22 cellular contexts compared by ENCODE assay signal in the genomic region with DNA sequence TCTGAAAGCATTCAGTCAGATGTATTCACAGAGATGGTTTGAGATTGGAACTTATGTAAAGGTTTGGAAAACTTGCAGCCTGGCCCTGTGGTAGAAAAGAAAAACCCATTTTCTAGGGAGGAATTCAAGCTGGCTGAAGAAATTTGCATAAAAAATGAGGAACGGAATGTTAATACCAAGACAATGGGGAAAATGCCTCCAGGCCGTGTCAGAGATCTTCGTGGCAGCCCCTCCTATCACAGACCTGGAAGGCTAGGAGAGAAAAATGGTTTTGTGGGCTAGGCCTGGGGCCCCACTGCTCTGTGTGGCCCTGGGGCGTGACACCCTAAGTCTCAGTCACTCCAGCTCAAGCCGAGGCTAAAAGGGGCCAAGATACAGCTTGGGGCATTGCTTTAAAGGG. TPM values are rescaled to one million over a fixed set of nuclear protein-coding genes. Genes with fewer than 3 reads are reported as not detected.
A peak's percentile ranks its signal among the peaks of the same experiment; 100 is the strongest.
DNase-seq lines count a peak whose midpoint lies in the region; ATAC-seq and TF ChIP-seq lines count a peak whose summit lies in the region.
"Had no signal": no experiment of that assay in that cellular context is flagged by ENCODE, and none has a peak within 500 bp of the region (broad histone marks: within the 10 kb centered on the region; RNA-seq: fewer than 3 reads in every experiment).

No MANE protein-coding gene starts in this region.

- H3K9me3 Mint-ChIP-seq in WTC11 (peaks cover 24% of the 10 kb centered on the region), HFFc6 (no peaks in the 10 kb centered on the region)

- H3K27ac Mint-ChIP-seq in WTC11 (no peak overlapping the region; the same call in 1 of the 2 replicates), HFFc6 (no peak overlapping the region)

- no peaks in the 10 kb centered on the region for H3K27me3 ChIP-seq in HAP-1 (ENCODE audit: low read depth)
- no peaks in the 10 kb centered on the region for H3K27me3 ChIP-seq in iPS DF 6.9 (ENCODE audit: control insufficient read depth, insufficient read depth, low read length)
- H3K27me3 ChIP-seq in H7 (ENCODE audit: control insufficient read depth, insufficient read depth, low read length) = no peaks in the 10 kb centered on the region

- H3K36me3 Mint-ChIP-seq in WTC11 (peaks cover 21% of the 10 kb centered on the region), HFFc6 (ENCODE audit: low read depth) (peaks cover 20% of the 10 kb centered on the region)

- H3K4me1 ChIP-seq in HAP-1 (peaks cover 11% of the 10 kb centered on the region), iPS DF 6.9 (ENCODE audit: control insufficient read depth, insufficient read depth, low read length) (no peaks in the 10 kb centered on the region)

- H3K36me3 ChIP-seq in HAP-1 (replicated peaks) (no peaks in the 10 kb centered on the region), iPS DF 6.9 (ENCODE audit: control insufficient read depth, insufficient read depth, low read length) (no peaks in the 10 kb centered on the region), H7 (replicated peaks; ENCODE audit: control insufficient read depth, insufficient read depth, low read length) (no peaks in the 10 kb centered on the region)

- in situ Hi-C loops in HAP-1 (cut with MboI; ENCODE audit: low sequenced_read_pairs) = loop anchor here (25.0 kb wide), 1 partner anchor 729 kb away; no protein-coding TSS in a partner anchor

- CTCF ChIA-PET in WTC11 (lab: Charles Lee) = no interaction called here

- WGBS in iPS DF 6.9 (ENCODE audit: insufficient coverage, insufficient read length) = no CpG with 5 or more reads among the region's 5 CpGs

- H3K4me1 Mint-ChIP-seq in WTC11 (peaks cover 12% of the 10 kb centered on the region), HFFc6 (ENCODE audit: low read depth) (peaks cover 5% of the 10 kb centered on the region; the same call in 1 of the 2 replicates)

- peak; percentile 75 for ATAC-seq in WTC11
- ATAC-seq: GM12878, Panc1 had no signal

- H3K9me3 ChIP-seq in HAP-1 (peaks cover 9% of the 10 kb centered on the region; the same call in 1 of the 2 replicates), iPS DF 6.9 (ENCODE audit: control insufficient read depth, insufficient read depth, low read length) (no peaks in the 10 kb centered on the region)

- POLR2A ChIA-PET in WTC11 (lab: Charles Lee) = no interaction called here

- TF ChIP-seq CTCF in WTC11 (IDR thresholded peaks at IDR 0.05) (no peak), HFFc6 (IDR thresholded peaks at IDR 0.05) (no peak)

- H3K4me3 Mint-ChIP-seq in WTC11 = no peak overlapping the region
- H3K4me3 Mint-ChIP-seq in HFFc6 = no peak overlapping the region
- H3K4me3 Mint-ChIP-seq: CD4-positive, alpha-beta memory T cell had no signal

- H3K27me3 Mint-ChIP-seq in WTC11 (ENCODE audit: low read depth) = no peaks in the 10 kb centered on the region
- no peaks in the 10 kb centered on the region for H3K27me3 Mint-ChIP-seq in HFFc6 (ENCODE audit: insufficient read depth)
- H3K27me3 Mint-ChIP-seq: CD4-positive, alpha-beta memory T cell had no signal

- H3K4me3 ChIP-seq in HAP-1 (no peak overlapping the region), iPS DF 6.9 (ENCODE audit: low read length) (no peak overlapping the region), H7 (ENCODE audit: insufficient read depth, low read depth, low read length) (no peak overlapping the region)
- H3K4me3 ChIP-seq: GM12878 had no signal

- DNase-seq in HAP-1 (ENCODE audit: low spot score in 2 of 2) (peak; percentile 53 to 69), WTC11 (ENCODE audit: low spot score) (no peak), iPS DF 6.9 (ENCODE audit: low read depth, low spot score) (peak; percentile 13), HFFc6 (no peak), OCI-M1 (lab: John Stamatoyannopoulos, UW) (no peak), H7 (no peak)
- DNase-seq in effector CD8-positive, alpha-beta T cell (lab: John Stamatoyannopoulos, UW) = no peak
- DNase-seq: C1 segment of cervical spinal cord; CD4-positive, alpha-beta memory T cell; COR-L47; DMS53; GDM1; NCI-H1092; NCI-H1417 treated with DMSO at 0.1 percent for 48 hours; NCI-H1694 treated with DMSO at 0.1 percent for 48 hours; NCI-H2081; NCI-H2227 treated with DMSO at 0.1 percent for 48 hours; NCI-H526 treated with DMSO at 0.1 percent for 48 hours; SHP77 had no signal

- H3K27ac ChIP-seq in iPS DF 6.9 (ENCODE audit: low read length) = no peak overlapping the region
- H3K27ac ChIP-seq: RWPE1 had no signal

TF ChIP-seq in WTC11, 78 proteins besides CTCF, POLR2A, EP300 and RAD21:
- TF ChIP-seq SMAD4 (CRISPR knock-in tag; IDR thresholded peaks at IDR 0.05) (no peak), ZNF232 (CRISPR knock-in tag; IDR thresholded peaks at IDR 0.05) (no peak), MYBL2 (CRISPR knock-in tag; IDR thresholded peaks at IDR 0.05) (no peak), NR1H2 (CRISPR knock-in tag; IDR thresholded peaks at IDR 0.05) (no peak), ZNF121 (CRISPR knock-in tag; IDR thresholded peaks at IDR 0.05) (no peak), TEAD4 (CRISPR knock-in tag; IDR thresholded peaks at IDR 0.05) (no peak), ZNF263 (CRISPR knock-in tag; IDR thresholded peaks at IDR 0.05; ENCODE audit: low read depth) (no peak), PRRX2 (CRISPR knock-in tag; IDR thresholded peaks at IDR 0.05) (no peak)
- TF ChIP-seq, protein P1, sequence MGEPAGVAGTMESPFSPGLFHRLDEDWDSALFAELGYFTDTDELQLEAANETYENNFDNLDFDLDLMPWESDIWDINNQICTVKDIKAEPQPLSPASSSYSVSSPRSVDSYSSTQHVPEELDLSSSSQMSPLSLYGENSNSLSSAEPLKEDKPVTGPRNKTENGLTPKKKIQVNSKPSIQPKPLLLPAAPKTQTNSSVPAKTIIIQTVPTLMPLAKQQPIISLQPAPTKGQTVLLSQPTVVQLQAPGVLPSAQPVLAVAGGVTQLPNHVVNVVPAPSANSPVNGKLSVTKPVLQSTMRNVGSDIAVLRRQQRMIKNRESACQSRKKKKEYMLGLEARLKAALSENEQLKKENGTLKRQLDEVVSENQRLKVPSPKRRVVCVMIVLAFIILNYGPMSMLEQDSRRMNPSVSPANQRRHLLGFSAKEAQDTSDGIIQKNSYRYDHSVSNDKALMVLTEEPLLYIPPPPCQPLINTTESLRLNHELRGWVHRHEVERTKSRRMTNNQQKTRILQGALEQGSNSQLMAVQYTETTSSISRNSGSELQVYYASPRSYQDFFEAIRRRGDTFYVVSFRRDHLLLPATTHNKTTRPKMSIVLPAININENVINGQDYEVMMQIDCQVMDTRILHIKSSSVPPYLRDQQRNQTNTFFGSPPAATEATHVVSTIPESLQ (CRISPR knock-in tag; IDR thresholded peaks at IDR 0.05) = no peak
- TF ChIP-seq, protein P2, sequence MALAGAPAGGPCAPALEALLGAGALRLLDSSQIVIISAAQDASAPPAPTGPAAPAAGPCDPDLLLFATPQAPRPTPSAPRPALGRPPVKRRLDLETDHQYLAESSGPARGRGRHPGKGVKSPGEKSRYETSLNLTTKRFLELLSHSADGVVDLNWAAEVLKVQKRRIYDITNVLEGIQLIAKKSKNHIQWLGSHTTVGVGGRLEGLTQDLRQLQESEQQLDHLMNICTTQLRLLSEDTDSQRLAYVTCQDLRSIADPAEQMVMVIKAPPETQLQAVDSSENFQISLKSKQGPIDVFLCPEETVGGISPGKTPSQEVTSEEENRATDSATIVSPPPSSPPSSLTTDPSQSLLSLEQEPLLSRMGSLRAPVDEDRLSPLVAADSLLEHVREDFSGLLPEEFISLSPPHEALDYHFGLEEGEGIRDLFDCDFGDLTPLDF (CRISPR knock-in tag; IDR thresholded peaks at IDR 0.05) = no peak
- TF ChIP-seq, protein P3, sequence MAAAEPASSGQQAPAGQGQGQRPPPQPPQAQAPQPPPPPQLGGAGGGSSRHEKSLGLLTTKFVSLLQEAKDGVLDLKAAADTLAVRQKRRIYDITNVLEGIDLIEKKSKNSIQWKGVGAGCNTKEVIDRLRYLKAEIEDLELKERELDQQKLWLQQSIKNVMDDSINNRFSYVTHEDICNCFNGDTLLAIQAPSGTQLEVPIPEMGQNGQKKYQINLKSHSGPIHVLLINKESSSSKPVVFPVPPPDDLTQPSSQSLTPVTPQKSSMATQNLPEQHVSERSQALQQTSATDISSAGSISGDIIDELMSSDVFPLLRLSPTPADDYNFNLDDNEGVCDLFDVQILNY (CRISPR knock-in tag; IDR thresholded peaks at IDR 0.05) = no peak
- TF ChIP-seq, protein P4, sequence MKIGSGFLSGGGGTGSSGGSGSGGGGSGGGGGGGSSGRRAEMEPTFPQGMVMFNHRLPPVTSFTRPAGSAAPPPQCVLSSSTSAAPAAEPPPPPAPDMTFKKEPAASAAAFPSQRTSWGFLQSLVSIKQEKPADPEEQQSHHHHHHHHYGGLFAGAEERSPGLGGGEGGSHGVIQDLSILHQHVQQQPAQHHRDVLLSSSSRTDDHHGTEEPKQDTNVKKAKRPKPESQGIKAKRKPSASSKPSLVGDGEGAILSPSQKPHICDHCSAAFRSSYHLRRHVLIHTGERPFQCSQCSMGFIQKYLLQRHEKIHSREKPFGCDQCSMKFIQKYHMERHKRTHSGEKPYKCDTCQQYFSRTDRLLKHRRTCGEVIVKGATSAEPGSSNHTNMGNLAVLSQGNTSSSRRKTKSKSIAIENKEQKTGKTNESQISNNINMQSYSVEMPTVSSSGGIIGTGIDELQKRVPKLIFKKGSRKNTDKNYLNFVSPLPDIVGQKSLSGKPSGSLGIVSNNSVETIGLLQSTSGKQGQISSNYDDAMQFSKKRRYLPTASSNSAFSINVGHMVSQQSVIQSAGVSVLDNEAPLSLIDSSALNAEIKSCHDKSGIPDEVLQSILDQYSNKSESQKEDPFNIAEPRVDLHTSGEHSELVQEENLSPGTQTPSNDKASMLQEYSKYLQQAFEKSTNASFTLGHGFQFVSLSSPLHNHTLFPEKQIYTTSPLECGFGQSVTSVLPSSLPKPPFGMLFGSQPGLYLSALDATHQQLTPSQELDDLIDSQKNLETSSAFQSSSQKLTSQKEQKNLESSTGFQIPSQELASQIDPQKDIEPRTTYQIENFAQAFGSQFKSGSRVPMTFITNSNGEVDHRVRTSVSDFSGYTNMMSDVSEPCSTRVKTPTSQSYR (CRISPR knock-in tag; IDR thresholded peaks at IDR 0.05) = no peak

RNA-seq across cellular contexts. Expression of a gene that starts 26.7 kb away (rescaled TPM):
- total RNA-seq in WTC11 (2021) = 13.8 to 20.3 TPM (median 18.8 TPM) in 3 replicates
- 10 to 100 TPM; 16.0 to 22.2 (median 18.7) TPM for total RNA-seq in HFFc6 (2021; fragmentation: NEBNext Ultra II Directional; extraction: Animal tissue kit (Norgen Biotek cat#: 25700))
- total RNA-seq in H7 (2014; rRNA removed; shearing (Covaris generic)) = 15.8 and 19.1 TPM in 2 replicates

RNA-seq across cellular contexts. Expression of a gene that starts 27.1 kb away (rescaled TPM):
- 8.3 to 10.8 TPM (median 9.2 TPM) in 3 replicates for total RNA-seq in WTC11 (2021)
- 10 to 100 TPM; 33.2 to 37.3 (median 35.9) TPM for total RNA-seq in HFFc6 (2021; fragmentation: NEBNext Ultra II Directional; extraction: Animal tissue kit (Norgen Biotek cat#: 25700))
- 9.5 and 10.6 TPM in 2 replicates for total RNA-seq in H7 (2014; rRNA removed; shearing (Covaris generic))

Comparison
In these comparisons a context has a peak if more than half of its experiments do, and no peak if none do; other contexts are left out.
1. DNase-seq: peak in HAP-1 (2 of 2) and iPS DF 6.9 (single experiment); none in WTC11 (single experiment), effector CD8-positive, alpha-beta T cell (single experiment), HFFc6 (single experiment), OCI-M1 (single experiment) and H7 (single experiment).